In genomic region chr4:151031831-151032605, GRCh38 we compare ENCODE assay signal across 1 cellular context.
A peak's percentile ranks its signal among the peaks of the same experiment; 100 is the strongest.
TF ChIP-seq lines count a peak whose summit lies in the region.

No MANE protein-coding gene starts in this region.

TF ChIP-seq in SK-N-SH, 30 proteins besides CTCF, POLR2A, EP300 and RAD21 (continued from another document):
- no peak for TF ChIP-seq REST (IDR thresholded peaks at IDR 0.05; ENCODE audit: low read depth, low read length)
- TF ChIP-seq USF2 (IDR thresholded peaks at IDR 0.05; ENCODE audit: borderline replicate concordance, low read depth, low read length) = no peak
- TF ChIP-seq IRF3 (IDR thresholded peaks at IDR 0.05; ENCODE audit: low read depth, low read length) = no peak
- no peak for TF ChIP-seq ZBTB33 (IDR thresholded peaks at IDR 0.05; ENCODE audit: borderline replicate concordance, low read depth)
- TF ChIP-seq GATA2 (CRISPR knock-in tag; IDR thresholded peaks at IDR 0.05) = no peak
- TF ChIP-seq SIN3A (IDR thresholded peaks at IDR 0.05; ENCODE audit: borderline replicate concordance, low read depth, low read length) = no peak
- no peak for TF ChIP-seq ELF1 (IDR thresholded peaks at IDR 0.05)
- peak; percentile 23; the same call in 1 of the 2 replicates for TF ChIP-seq TAF1 (IDR thresholded peaks at IDR 0.05; ENCODE audit: borderline replicate concordance, low read depth, low read length)
- TF ChIP-seq FOSL2 (IDR thresholded peaks at IDR 0.05; ENCODE audit: borderline replicate concordance, low read depth) = peak; percentile 67
- no peak for TF ChIP-seq NFIC (IDR thresholded peaks at IDR 0.05; ENCODE audit: borderline replicate concordance)
- TF ChIP-seq MXI1 (IDR thresholded peaks at IDR 0.05; ENCODE audit: low read depth, low read length) = no peak
- no peak for TF ChIP-seq CHD2 (IDR thresholded peaks at IDR 0.05; ENCODE audit: low read length, partially characterized antibody)
- peak; percentile 51; the same call in 1 of the 2 replicates for TF ChIP-seq TCF12 (IDR thresholded peaks at IDR 0.05)
